8 cellular contexts compared by ENCODE assay signal in genomic region chr3:11847035-11847394, GRCh38. TPM values are rescaled to one million over a fixed set of nuclear protein-coding genes. Genes with fewer than 3 reads are reported as not detected.
DNase-seq lines count a peak whose midpoint lies in the region; ATAC-seq, FAIRE-seq and TF ChIP-seq lines count a peak whose summit lies in the region.

No MANE protein-coding gene starts in this region.

- no peak for ATAC-seq in activated naive CD4-positive, alpha-beta T cell treated with anti-CD3 and anti-CD28 coated beads, Interleukin-2, amount 50 U/mL, for 72 hours
- no peak for ATAC-seq in GM18868 (IDR thresholded peaks at IDR 0.05; ENCODE audit: unreplicated experiment)

- peaks cover 33% of the 10 kb centered on the region for H3K79me2 ChIP-seq in keratinocyte (ENCODE audit: control insufficient read depth, insufficient read depth, low read length)

- peak overlapping the region; percentile 84 for H3K27ac ChIP-seq in keratinocyte (ENCODE audit: control insufficient read depth, insufficient read depth, low read length)
- H3K27ac ChIP-seq in temporal lobe (ENCODE audit: low read depth, low read length) = peak overlapping the region; percentile 72

- peak; percentile 5 to 14 for DNase-seq in activated CD4-positive, alpha-beta T cell treated with anti-CD3 and anti-CD28 coated beads, Interleukin-2, amount 50 U/mL, for 48 hours
- DNase-seq in activated CD4-positive, alpha-beta T cell treated with anti-CD3 and anti-CD28 coated beads, Interleukin-2, amount 50 U/mL, for 1 hour = no peak
- DNase-seq in activated naive CD4-positive, alpha-beta T cell treated with anti-CD3 and anti-CD28 coated beads, Interleukin-2, amount 50 U/mL, for 72 hours (ENCODE audit: low spot score in 2 of 2) = no peak
- DNase-seq in keratinocyte (ENCODE audit: low read depth, low spot score) (no peak), GM12892 (ENCODE audit: insufficient read length) (no peak)
- no peak for DNase-seq in activated CD8-positive, alpha-beta memory T cell treated with anti-CD3 and anti-CD28 coated beads for 24 hours

- H3K27me3 ChIP-seq in keratinocyte (ENCODE audit: control insufficient read depth, extremely low read depth, insufficient read depth, low read length) = peaks cover 5% of the 10 kb centered on the region

- dilution Hi-C loops in keratinocyte (cut with MboI; ENCODE audit: extremely low pct_ligation_motif_present, low sequenced_read_pairs) = no loop called here

- H3K9ac ChIP-seq in keratinocyte (ENCODE audit: control insufficient read depth, extremely low read depth, insufficient read depth, low read length) = peak overlapping the region; percentile 92

- H3K9me1 ChIP-seq in keratinocyte (ENCODE audit: control insufficient read depth, extremely low read depth, insufficient read depth, low read length) = no peaks in the 10 kb centered on the region

- peaks cover 16 to 19% of the 10 kb centered on the region in 2 donors for H3K36me3 Mint-ChIP-seq in activated naive CD4-positive, alpha-beta T cell treated with anti-CD3 and anti-CD28 coated beads, Interleukin-2, amount 50 U/mL, for 72 hours

- H3K4me3 ChIP-seq in keratinocyte (ENCODE audit: control insufficient read depth in 2 of 3, extremely low read depth in 1 of 3, insufficient read depth in 2 of 3, low read depth in 1 of 3, low read length in 3 of 3) = peak overlapping the region; percentile 56 to 85 (median 76)

- peak overlapping the region; percentile 98 for H2AFZ ChIP-seq in keratinocyte (ENCODE audit: control insufficient read depth, low read length)

- peak overlapping the region; percentile 72 for H3K4me2 ChIP-seq in keratinocyte (ENCODE audit: control insufficient read depth, extremely low read depth, insufficient read depth, low read depth, low read length)

- H3K27ac Mint-ChIP-seq in activated naive CD4-positive, alpha-beta T cell treated with anti-CD3 and anti-CD28 coated beads, Interleukin-2, amount 50 U/mL, for 72 hours = peak overlapping the region; percentile 93 to 98

- peaks cover 12% of the 10 kb centered on the region for H3K4me1 ChIP-seq in keratinocyte (ENCODE audit: control insufficient read depth, extremely low read depth, insufficient read depth, low read length)

- TF ChIP-seq CTCF in keratinocyte (optimal IDR thresholded peaks at IDR 0.05 in 1 of 3, IDR thresholded peaks at IDR 0.05 in 1 of 3, conservative IDR thresholded peaks at IDR 0.05 in 1 of 3; ENCODE audit: extremely low read depth in 1 of 3, insufficient read depth in 2 of 3, low read length in 3 of 3) = no peak

- no peaks in the 10 kb centered on the region for H4K20me1 ChIP-seq in keratinocyte (ENCODE audit: control insufficient read depth, extremely low read depth, insufficient read depth, low read length)

- peaks cover 8 to 12% of the 10 kb centered on the region in 2 experiments for H3K36me3 ChIP-seq in keratinocyte (ENCODE audit: control insufficient read depth in 2 of 2, extremely low read depth in 1 of 2, insufficient read depth in 2 of 2, low read length in 2 of 2)

- no peaks in the 10 kb centered on the region for H3K9me3 ChIP-seq in keratinocyte (ENCODE audit: control insufficient read depth, low read depth, low read length)

- no peak for TF ChIP-seq POLR2A in GM12892 (IDR thresholded peaks at IDR 0.05; ENCODE audit: low read depth, low read length)

- no peak for FAIRE-seq in keratinocyte (lab: Jason Lieb, UNC)
- FAIRE-seq in GM12892 (lab: Jason Lieb, UNC) = no peak

- H3K9me3 Mint-ChIP-seq in activated naive CD4-positive, alpha-beta T cell treated with anti-CD3 and anti-CD28 coated beads, Interleukin-2, amount 50 U/mL, for 72 hours = peaks cover 0 to 4% of the 10 kb centered on the region in 2 donors

RNA-seq across cellular contexts. Expression of gene TAMM41, which starts 0.3 kb away (rescaled TPM):
- total RNA-seq in activated naive CD4-positive, alpha-beta T cell treated with anti-CD3 and anti-CD28 coated beads, Interleukin-2, amount 50 U/mL, for 72 hours = 10 to 100 TPM; 15.7 to 35.2 TPM
- 17.5 to 24.2 TPM (median 22.9 TPM) in 3 replicates for polyA plus RNA-seq in keratinocyte
- 13.0 TPM for polyA plus RNA-seq in keratinocyte (2011; ENCODE audit: low read depth)
- 18.5 and 27.6 TPM in 2 replicates for polyA plus RNA-seq in keratinocyte (2011; cell fraction: cytosol; rRNA removed)
- polyA plus RNA-seq in keratinocyte (2011; cell fraction: nucleus; rRNA removed) = 43.8 and 46.4 TPM in 2 replicates
- polyA plus RNA-seq in keratinocyte (2012; ENCODE audit: low replicate concordance) = 15.7 and 29.9 TPM in 2 replicates
- polyA minus RNA-seq in keratinocyte = 24.6 to 31.6 TPM (median 25.3 TPM) in 3 replicates
- 26.3 TPM for polyA minus RNA-seq in keratinocyte (2011; cell fraction: cytosol; rRNA and poly(A)+ RNA removed)
- polyA minus RNA-seq in keratinocyte (2011; cell fraction: nucleus; rRNA and poly(A)+ RNA removed) = 33.8 and 38.0 TPM in 2 replicates
- 10.3 TPM for total RNA-seq in temporal lobe
- 13.6 TPM for polyA plus RNA-seq in GM12892 (2012; ENCODE audit: missing spikeins)

Comparison
In these comparisons a context has a peak if more than half of its experiments do, and no peak if none do; other contexts are left out.
1. DNase-seq: peak in activated CD4-positive, alpha-beta T cell treated with anti-CD3 and anti-CD28 coated beads, Interleukin-2, amount 50 U/mL, for 48 hours (2 of 2); none in activated CD4-positive, alpha-beta T cell treated with anti-CD3 and anti-CD28 coated beads, Interleukin-2, amount 50 U/mL, for 1 hour (single experiment), activated naive CD4-positive, alpha-beta T cell treated with anti-CD3 and anti-CD28 coated beads, Interleukin-2, amount 50 U/mL, for 72 hours (0 of 2), keratinocyte (single experiment), activated CD8-positive, alpha-beta memory T cell treated with anti-CD3 and anti-CD28 coated beads for 24 hours (single experiment) and GM12892 (single experiment).